12 cellular contexts compared by ENCODE assay signal in genomic region chr9:93131599-93132286, GRCh38. TPM values are rescaled to one million over a fixed set of nuclear protein-coding genes. Genes with fewer than 3 reads are reported as not detected.
DNase-seq lines count a peak whose midpoint lies in the region; ATAC-seq and TF ChIP-seq lines count a peak whose summit lies in the region.
"Had no signal": no experiment of that assay in that cellular context is flagged by ENCODE, and none has a peak within 500 bp of the region (broad histone marks: within the 10 kb centered on the region; RNA-seq: fewer than 3 reads in every experiment).

No MANE protein-coding gene starts in this region.

- H3K36me3 Mint-ChIP-seq in dendritic cell treated with granulocyte-macrophage colony-stimulating factor and Interleukin-4, amounts not matched to agents 40 ng/mL and 50 ng/mL, for 4 days (ENCODE audit: low read depth) = peaks cover 73% of the 10 kb centered on the region
- H3K36me3 Mint-ChIP-seq in neural progenitor cell = no peaks in the 10 kb centered on the region

- POLR2A ChIA-PET in PC-3 (lab: Charles Lee; ENCODE audit: unreplicated experiment) = no interaction called here
- POLR2A ChIA-PET in GM10248 (lab: Yijun Ruan, JAX) = interaction anchor here (0.6 kb wide), 1 partner anchor 8 kb away, joined by 4 read pairs; no protein-coding TSS in a partner anchor

- H3K4me2 ChIP-seq in PC-3 (ENCODE audit: low read length) = peak overlapping the region; percentile 98; the same call in 1 of the 2 replicates
- no peak overlapping the region for H3K4me2 ChIP-seq in neural progenitor cell

- H3K79me2 ChIP-seq in ACC112 (ENCODE audit: control insufficient read depth, insufficient read depth, low read length, unreplicated experiment) (peaks cover 10% of the 10 kb centered on the region), PC-3 (ENCODE audit: low read length) (peaks cover 23% of the 10 kb centered on the region), neural progenitor cell (ENCODE audit: low read depth) (no peaks in the 10 kb centered on the region)

- H2AFZ ChIP-seq in ACC112 (ENCODE audit: low read length, unreplicated experiment) = no peak overlapping the region
- no peak overlapping the region for H2AFZ ChIP-seq in PC-3 (ENCODE audit: low read length)
- no peak overlapping the region for H2AFZ ChIP-seq in neural progenitor cell (replicated peaks)

- H3K9ac ChIP-seq in PC-3 (ENCODE audit: low read length) (no peak overlapping the region), neural progenitor cell (no peak overlapping the region)

- DNase-seq in PC-3 = no peak
- no peak for DNase-seq in neural progenitor cell (ENCODE audit: low spot score)
- no peak for DNase-seq in H7
- DNase-seq in SKM-1 treated with dmso at 0.1 percent for 144 hours (lab: John Stamatoyannopoulos, UW; ENCODE audit: unreplicated experiment) = no peak
- DNase-seq in GM10248 (ENCODE audit: extremely low spot score) = no peak
- DNase-seq: HFFc6, NCI-H2171 treated with DMSO at 0.1 percent for 48 hours had no signal

- BruUV-seq in PC-3 (replicated peaks; lab: Mats Ljungman, UMichigan) = no TSS peak

- H3K9me3 ChIP-seq in PC-3 (ENCODE audit: low read length) (no peaks in the 10 kb centered on the region), neural progenitor cell (ENCODE audit: low read depth) (no peaks in the 10 kb centered on the region)

- H3K4me3 Mint-ChIP-seq in dendritic cell treated with granulocyte-macrophage colony-stimulating factor and Interleukin-4, amounts not matched to agents 40 ng/mL and 50 ng/mL, for 4 days = peak overlapping the region; percentile 95
- peak overlapping the region; percentile 57 for H3K4me3 Mint-ChIP-seq in neural progenitor cell

- H3K4me1 ChIP-seq in ACC112 (ENCODE audit: control insufficient read depth, insufficient read depth, low read length, unreplicated experiment) = peaks cover 36% of the 10 kb centered on the region
- peaks cover 19% of the 10 kb centered on the region for H3K4me1 ChIP-seq in PC-3 (ENCODE audit: insufficient read depth, low read length)
- H3K4me1 ChIP-seq in neural progenitor cell = peaks cover 17% of the 10 kb centered on the region

- H3K9me2 ChIP-seq in PC-3 (replicated peaks; ENCODE audit: low read length) = no peaks in the 10 kb centered on the region

- H3K27ac ChIP-seq in ACC112 (ENCODE audit: low read depth, low read length) = peak overlapping the region; percentile 87; the same call in 1 of the 2 replicates
- no peak overlapping the region for H3K27ac ChIP-seq in PC-3 (ENCODE audit: low read length)
- no peak overlapping the region for H3K27ac ChIP-seq in neural progenitor cell

- peaks cover 92% of the 10 kb centered on the region for H3K4me1 Mint-ChIP-seq in dendritic cell treated with granulocyte-macrophage colony-stimulating factor and Interleukin-4, amounts not matched to agents 40 ng/mL and 50 ng/mL, for 4 days (ENCODE audit: low read depth)
- H3K4me1 Mint-ChIP-seq in neural progenitor cell = peaks cover 30% of the 10 kb centered on the region

- H3K27ac Mint-ChIP-seq in dendritic cell treated with granulocyte-macrophage colony-stimulating factor and Interleukin-4, amounts not matched to agents 40 ng/mL and 50 ng/mL, for 4 days = peak overlapping the region; percentile 96
- H3K27ac Mint-ChIP-seq in neural progenitor cell = no peak overlapping the region

- TF ChIP-seq CTCF in PC-3 (conservative IDR thresholded peaks at IDR 0.05; ENCODE audit: low read depth, low read length) (no peak), neural progenitor cell (IDR thresholded peaks at IDR 0.05) (no peak), GM10248 (IDR thresholded peaks at IDR 0.05; ENCODE audit: control extremely low read depth, extremely low read depth, low read depth, missing control alignments) (no peak)

- peaks cover 7% of the 10 kb centered on the region for H3K27me3 Mint-ChIP-seq in dendritic cell treated with granulocyte-macrophage colony-stimulating factor and Interleukin-4, amounts not matched to agents 40 ng/mL and 50 ng/mL, for 4 days
- peaks cover 7% of the 10 kb centered on the region for H3K27me3 Mint-ChIP-seq in neural progenitor cell (ENCODE audit: insufficient read depth, low read depth)

- ATAC-seq in PC-3 (no peak), HG02970 (IDR thresholded peaks at IDR 0.05; ENCODE audit: low FRiP score, unreplicated experiment) (no peak)

- H3K27me3 ChIP-seq in ACC112 (ENCODE audit: insufficient read depth, low read length) (no peaks in the 10 kb centered on the region), PC-3 (ENCODE audit: low read length) (no peaks in the 10 kb centered on the region), neural progenitor cell (peaks cover 15% of the 10 kb centered on the region), H7 (ENCODE audit: control insufficient read depth, insufficient read depth, low read length) (peaks cover 9% of the 10 kb centered on the region)

- H3K9me3 Mint-ChIP-seq in dendritic cell treated with granulocyte-macrophage colony-stimulating factor and Interleukin-4, amounts not matched to agents 40 ng/mL and 50 ng/mL, for 4 days = no peaks in the 10 kb centered on the region
- H3K9me3 Mint-ChIP-seq in neural progenitor cell = no peaks in the 10 kb centered on the region
- H3K9me3 Mint-ChIP-seq: HFFc6 had no signal

- H3K36me3 ChIP-seq in ACC112 (ENCODE audit: insufficient read depth, low read length) = no peaks in the 10 kb centered on the region
- no peaks in the 10 kb centered on the region for H3K36me3 ChIP-seq in PC-3 (ENCODE audit: low read depth, low read length)
- no peaks in the 10 kb centered on the region for H3K36me3 ChIP-seq in neural progenitor cell
- H3K36me3 ChIP-seq in H7 (replicated peaks; ENCODE audit: control insufficient read depth, insufficient read depth, low read length) = no peaks in the 10 kb centered on the region

- H3F3A ChIP-seq in PC-3 (ENCODE audit: low read length, unreplicated experiment) (no peaks in the 10 kb centered on the region), neural progenitor cell (ENCODE audit: low read depth) (no peaks in the 10 kb centered on the region)

- intact Hi-C loops in PC-3 (cut with micrococcal nuclease) = no loop called here
- intact Hi-C loops in dendritic cell treated with granulocyte-macrophage colony-stimulating factor and Interleukin-4, amounts not matched to agents 40 ng/mL and 50 ng/mL, for 4 days (cut with micrococcal nuclease) = loop anchor here (1.0 to 5.0 kb wide), 2 partner anchors 11 to 34 kb away; partner anchors contain the start of gene CARD19

- H3K4me3 ChIP-seq in ACC112 (ENCODE audit: low read depth, low read length) (peak overlapping the region; percentile 98; the same call in 1 of the 2 replicates), PC-3 (ENCODE audit: low read length) (no peak overlapping the region), neural progenitor cell (no peak overlapping the region), H7 (ENCODE audit: insufficient read depth, low read depth, low read length) (no peak overlapping the region)

- H4K20me1 ChIP-seq in PC-3 (ENCODE audit: low read length) (no peaks in the 10 kb centered on the region), neural progenitor cell (ENCODE audit: low read depth) (peaks cover 4% of the 10 kb centered on the region)

- CTCF ChIA-PET in PC-3 (lab: Charles Lee) (no interaction called here), GM10248 (lab: Yijun Ruan, JAX) (interaction anchor here (16.5 kb wide), 1 partner anchor 24 kb away, joined by 174 read pairs; no protein-coding TSS in a partner anchor)

RNA-seq across cellular contexts. Expression of gene NINJ1, which starts 2.3 kb away (rescaled TPM):
- total RNA-seq in PC-3 (2014; rRNA removed) (28.8 and 30.5 TPM in 2 replicates), neural progenitor cell (ENCODE audit: low replicate concordance) (3.9 and 27.3 TPM in 2 replicates)
- total RNA-seq in H7 (2014; rRNA removed; shearing (Covaris generic)) = 44.6 and 45.3 TPM in 2 replicates

RNA-seq across cellular contexts. Expression of gene CARD19, which starts 35.7 kb away (rescaled TPM):
- total RNA-seq in PC-3 (2014; rRNA removed) = 68.6 and 86.0 TPM in 2 replicates
- 12.3 and 33.4 TPM in 2 replicates for total RNA-seq in neural progenitor cell (ENCODE audit: low replicate concordance)
- 46.5 and 69.8 TPM in 2 replicates for total RNA-seq in H7 (2014; rRNA removed; shearing (Covaris generic))

RNA-seq across cellular contexts. Expression of gene WNK2, which starts 52.2 kb away (rescaled TPM):
- total RNA-seq in PC-3 (2014; rRNA removed) (11.7 and 15.5 TPM in 2 replicates), neural progenitor cell (ENCODE audit: low replicate concordance) (6.2 and 16.7 TPM in 2 replicates)
- 13.3 and 29.5 TPM in 2 replicates for total RNA-seq in H7 (2014; rRNA removed; shearing (Covaris generic))
- total RNA-seq: fibroblast of villous mesenchyme, HFFc6, myocyte had no signal
